In genomic region chr3:13064964-13065363, GRCh38 we compare ENCODE assay signal across 20 cellular contexts. TPM values are rescaled to one million over a fixed set of nuclear protein-coding genes. Genes with fewer than 3 reads are reported as not detected.
DNase-seq lines count a peak whose midpoint lies in the region; ATAC-seq and TF ChIP-seq lines count a peak whose summit lies in the region.
"Had no signal": no experiment of that assay in that cellular context is flagged by ENCODE, and none has a peak within 500 bp of the region (broad histone marks: within the 10 kb centered on the region; RNA-seq: fewer than 3 reads in every experiment).

No MANE protein-coding gene starts in this region.

- peaks cover 31% of the 10 kb centered on the region for H3K27me3 ChIP-seq in SJCRH30
- H3K27me3 ChIP-seq in dorsolateral prefrontal cortex, result no peaks in the 10 kb centered on the region
- no peaks in the 10 kb centered on the region for H3K27me3 ChIP-seq in gastrocnemius medialis
- H3K27me3 ChIP-seq: BE2C, MG63 had no signal

- H3K9me3 Mint-ChIP-seq in stimulated activated effector memory CD8-positive, alpha-beta T cell treated with anti-CD3 and anti-CD28 coated beads, Interleukin-12 subunit alpha, Interleukin-12 subunit beta, amount 100 ng/mL, for 72 hours, result no peaks in the 10 kb centered on the region
- H3K9me3 Mint-ChIP-seq: CD8-positive, alpha-beta memory T cell; HFFc6 had no signal

- H3K4me3 ChIP-seq in SJCRH30 (no peak overlapping the region), dorsolateral prefrontal cortex (no peak overlapping the region), gastrocnemius medialis (no peak overlapping the region)
- H3K4me3 ChIP-seq: MG63 had no signal

- no peak for TF ChIP-seq CTCF in dorsolateral prefrontal cortex (IDR thresholded peaks at IDR 0.05 in 54 of 56, conservative IDR thresholded peaks at IDR 0.05 in 2 of 56; ENCODE audit: low read depth in 1 of 56, partially characterized antibody in 56 of 56)
- TF ChIP-seq CTCF in gastrocnemius medialis (IDR thresholded peaks at IDR 0.05 in 4 of 5, conservative IDR thresholded peaks at IDR 0.05 in 1 of 5), result no peak

- in situ Hi-C loops in gastrocnemius medialis (cut with MboI; ENCODE audit: low sequenced_read_pairs in 4 of 4), result no loop called here

- peaks cover 20% of the 10 kb centered on the region for H3K36me3 Mint-ChIP-seq in stimulated activated effector memory CD8-positive, alpha-beta T cell treated with anti-CD3 and anti-CD28 coated beads, Interleukin-12 subunit alpha, Interleukin-12 subunit beta, amount 100 ng/mL, for 72 hours

- peaks cover 50% of the 10 kb centered on the region for H3K4me1 Mint-ChIP-seq in stimulated activated effector memory CD8-positive, alpha-beta T cell treated with anti-CD3 and anti-CD28 coated beads, Interleukin-12 subunit alpha, Interleukin-12 subunit beta, amount 100 ng/mL, for 72 hours

- intact Hi-C loops in dorsolateral prefrontal cortex (cut with DNase I), result no loop called here
- intact Hi-C loops in gastrocnemius medialis (cut with DNase I; ENCODE audit: low total_unique reads), result no loop called here

- no peak overlapping the region for H3K4me3 Mint-ChIP-seq in stimulated activated effector memory CD8-positive, alpha-beta T cell treated with anti-CD3 and anti-CD28 coated beads, Interleukin-12 subunit alpha, Interleukin-12 subunit beta, amount 100 ng/mL, for 72 hours
- H3K4me3 Mint-ChIP-seq: CD8-positive, alpha-beta memory T cell; HFFc6 had no signal

- H3K9me3 ChIP-seq in SJCRH30 (replicated peaks) (no peaks in the 10 kb centered on the region), gastrocnemius medialis (no peaks in the 10 kb centered on the region)
- H3K9me3 ChIP-seq: BE2C, MG63 had no signal

- H3K27ac ChIP-seq in SJCRH30 (no peak overlapping the region), dorsolateral prefrontal cortex (peak overlapping the region in 35 of 59 donors; percentile 0 to 77 (median 46)), gastrocnemius medialis (no peak overlapping the region)
- H3K27ac ChIP-seq: KMS-11 had no signal

- H3K4me1 ChIP-seq in SJCRH30, result no peaks in the 10 kb centered on the region; the same call in 1 of the 2 replicates
- H3K4me1 ChIP-seq in gastrocnemius medialis, result no peaks in the 10 kb centered on the region
- H3K4me1 ChIP-seq: BE2C had no signal

- H3K27ac Mint-ChIP-seq in stimulated activated effector memory CD8-positive, alpha-beta T cell treated with anti-CD3 and anti-CD28 coated beads, Interleukin-12 subunit alpha, Interleukin-12 subunit beta, amount 100 ng/mL, for 72 hours, result peak overlapping the region; percentile 20
- H3K27ac Mint-ChIP-seq: HFFc6 had no signal

- DNase-seq in Daoy (ENCODE audit: low read depth) (peak; percentile 27), SJCRH30 (peak; percentile 38 to 66), dorsolateral prefrontal cortex (no peak), NCI-H1092 (lab: John Stamatoyannopoulos, UW) (no peak), NCI-H1105 treated with DMSO at 0.1 percent for 48 hours (lab: John Stamatoyannopoulos, UW) (no peak), cortex of kidney (lab: John Stamatoyannopoulos, UW) (no peak), gastrocnemius medialis (no peak)
- no peak for DNase-seq in stimulated activated effector memory CD8-positive, alpha-beta T cell treated with anti-CD3 and anti-CD28 coated beads, Interleukin-12 subunit alpha, Interleukin-12 subunit beta, amount 100 ng/mL, for 72 hours (ENCODE audit: low spot score in 2 of 2)
- DNase-seq: BE2C; CD8-positive, alpha-beta memory T cell; DMS79 treated with DMSO at 0.1 percent for 48 hours; GF-D8; HFFc6; MG63; NCI-H1092 treated with DMSO at 0.1 percent for 48 hours; NCI-H1694; NCI-H2227 treated with DMSO at 0.1 percent for 48 hours; RPMI8226; SW 1271 had no signal

- no peak for ATAC-seq in stimulated activated effector memory CD8-positive, alpha-beta T cell treated with anti-CD3 and anti-CD28 coated beads, Interleukin-12 subunit alpha, Interleukin-12 subunit beta, amount 100 ng/mL, for 72 hours
- no peak for ATAC-seq in gastrocnemius medialis

- TF ChIP-seq POLR2A in gastrocnemius medialis (IDR thresholded peaks at IDR 0.05), result no peak

- H3K36me3 ChIP-seq in SJCRH30 (no peaks in the 10 kb centered on the region), gastrocnemius medialis (no peaks in the 10 kb centered on the region)
- H3K36me3 ChIP-seq: BE2C, MG63 had no signal

RNA-seq across cellular contexts. Expression of gene IQSEC1, which starts 8.3 kb away (rescaled TPM):
- total RNA-seq in Daoy (2014; rRNA removed; shearing (Covaris generic)), result 4.9 and 5.0 TPM in 2 replicates
- total RNA-seq in SJCRH30 (2014; rRNA removed; shearing (Covaris generic)), result 5.7 and 6.8 TPM in 2 replicates
- total RNA-seq in dorsolateral prefrontal cortex, result 100 to 1,000 TPM; 128 to 330 (median 245) TPM
- 10 to 100 TPM; 15.2 to 31.3 (median 28.0) TPM for total RNA-seq in gastrocnemius medialis

Comparison
In these comparisons a context has a peak if more than half of its experiments do, and no peak if none do; other contexts are left out.
1. DNase-seq: peak in Daoy (single experiment) and SJCRH30 (2 of 2); none in dorsolateral prefrontal cortex (0 of 10), stimulated activated effector memory CD8-positive, alpha-beta T cell treated with anti-CD3 and anti-CD28 coated beads, Interleukin-12 subunit alpha, Interleukin-12 subunit beta, amount 100 ng/mL, for 72 hours (0 of 2), NCI-H1092 (single experiment), NCI-H1105 treated with DMSO at 0.1 percent for 48 hours (single experiment), cortex of kidney (single experiment) and gastrocnemius medialis (0 of 2).
2. H3K27ac ChIP-seq: peak in dorsolateral prefrontal cortex (35 of 59); none in SJCRH30 (single experiment) and gastrocnemius medialis (0 of 4).